1 cellular context compared by ENCODE assay signal in genomic region chr3:128433630-128434185, GRCh38.
TF ChIP-seq lines count a peak whose summit lies in the region.

No MANE protein-coding gene starts in this region.

TF ChIP-seq in HepG2, 621 proteins besides CTCF, POLR2A, EP300 and RAD21:
- TF ChIP-seq STAT6 (CRISPR knock-in tag; IDR thresholded peaks at IDR 0.05; ENCODE audit: borderline replicate concordance) (no peak), ZMYM3 (CRISPR knock-in tag; IDR thresholded peaks at IDR 0.05) (0 out of 2 replicates have a peak, but pooled peaks have one; percentile 0), ZNF607 (CRISPR knock-in tag; IDR thresholded peaks at IDR 0.05; ENCODE audit: borderline replicate concordance) (no peak)
